1 cellular context compared by ENCODE assay signal in genomic region chr5:143918961-143919360, GRCh38.
TF ChIP-seq lines count a peak whose summit lies in the region.

No MANE protein-coding gene starts in this region.

TF ChIP-seq in HepG2, 621 proteins besides CTCF, POLR2A, EP300 and RAD21 (continued from another document):
- no peak for TF ChIP-seq SP1 (IDR thresholded peaks at IDR 0.05)
- TF ChIP-seq SP1 (CRISPR knock-in tag; IDR thresholded peaks at IDR 0.05), result no peak
- no peak for TF ChIP-seq GTF2F1 (IDR thresholded peaks at IDR 0.05; ENCODE audit: low read length)
- no peak for TF ChIP-seq POLR2AphosphoS5 (IDR thresholded peaks at IDR 0.05; ENCODE audit: low read depth, low read length)
